24 cellular contexts compared by ENCODE assay signal in the genomic region with DNA sequence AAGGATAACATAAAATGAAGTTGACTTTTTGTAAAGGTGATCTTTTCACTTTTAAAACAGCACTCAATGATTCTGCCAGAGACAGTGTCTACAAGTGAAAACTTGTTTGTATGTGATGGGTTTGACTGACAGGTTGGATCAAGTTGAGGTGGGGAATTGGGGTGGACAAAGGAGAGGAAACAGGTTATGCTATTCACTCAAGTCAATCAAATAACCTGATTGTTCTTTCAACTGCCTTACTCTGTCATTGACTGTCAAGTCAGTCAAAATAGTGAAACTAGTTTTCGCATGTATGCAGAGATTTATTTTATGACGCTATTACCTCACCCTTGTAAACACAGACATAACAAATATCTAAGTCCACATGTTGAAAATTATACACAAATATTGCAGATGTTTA.
"Had no signal": no experiment of that assay in that cellular context is flagged by ENCODE, and none has a peak within 500 bp of the region (broad histone marks: within the 10 kb centered on the region; RNA-seq: fewer than 3 reads in every experiment).

No MANE protein-coding gene starts in this region.

- ATAC-seq: gastrocnemius medialis; left lobe of liver; mucosa of descending colon; natural killer cell treated with Interleukin-12 subunit alpha and Interleukin-12 subunit beta and Interleukin-15 and Interleukin-18, amount 100 ng/mL, for 72 hours; right lobe of liver; stimulated activated naive B cell treated with anti-CD40 and anti-IgM and Interleukin-4, amounts not matched to agents 10 μg/mL and 1 μg/mL and 100 μg/mL, for 72 hours had no signal

- FAIRE-seq: keratinocyte, small intestine, urothelium cell line had no signal

- H3K36me3 Mint-ChIP-seq: memory B cell; naive B cell; neural progenitor cell; stimulated activated naive B cell treated with anti-CD40 and anti-IgM and Interleukin-4, amounts not matched to agents 10 μg/mL and 1 μg/mL and 100 μg/mL, for 72 hours had no signal

- H3K4me1 Mint-ChIP-seq: memory B cell; naive B cell; stimulated activated naive B cell treated with anti-CD40 and anti-IgM and Interleukin-4, amounts not matched to agents 10 μg/mL and 1 μg/mL and 100 μg/mL, for 72 hours had no signal

- DNase-seq: cortex of kidney; esophagus squamous epithelium; gastrocnemius medialis; head of caudate nucleus; mucosa of descending colon; naive B cell; right lobe of liver; small intestine; stimulated activated CD4-positive, alpha-beta T cell treated with anti-CD3 and anti-CD28 coated beads, Interleukin-15, amount 100 ng/mL, for 24 hours; stimulated activated CD4-positive, alpha-beta T cell treated with anti-CD3 and anti-CD28 coated beads, Interleukin-2, amount 100 ng/mL, for 48 hours; stimulated activated naive B cell treated with anti-CD40 and anti-IgM and Interleukin-4, amounts not matched to agents 10 μg/mL and 1 μg/mL and 100 μg/mL, for 72 hours; upper lobe of left lung had no signal

- H3K27ac Mint-ChIP-seq: memory B cell; naive B cell; natural killer cell treated with Interleukin-12 subunit alpha and Interleukin-12 subunit beta and Interleukin-15 and Interleukin-18, amount 100 ng/mL, for 72 hours; neural progenitor cell; progenitor cell of endocrine pancreas; stimulated activated naive B cell treated with anti-CD40 and anti-IgM and Interleukin-4, amounts not matched to agents 10 μg/mL and 1 μg/mL and 100 μg/mL, for 72 hours; stimulated activated naive CD8-positive, alpha-beta T cell treated with anti-CD3 and anti-CD28 coated beads, Interleukin-15, Interleukin-2, amounts not matched to agents 100 ng/mL and 50 ng/mL, for 24 hours had no signal

- H3K9ac ChIP-seq: neural progenitor cell, parathyroid adenoma had no signal

- H3K79me2 ChIP-seq: parathyroid adenoma had no signal

- H3K4me3 Mint-ChIP-seq: memory B cell; naive B cell; natural killer cell treated with Interleukin-12 subunit alpha and Interleukin-12 subunit beta and Interleukin-15 and Interleukin-18, amount 100 ng/mL, for 72 hours; neural progenitor cell; stimulated activated naive B cell treated with anti-CD40 and anti-IgM and Interleukin-4, amounts not matched to agents 10 μg/mL and 1 μg/mL and 100 μg/mL, for 72 hours; stimulated activated naive CD8-positive, alpha-beta T cell treated with anti-CD3 and anti-CD28 coated beads, Interleukin-15, Interleukin-2, amounts not matched to agents 100 ng/mL and 50 ng/mL, for 24 hours had no signal

- H3K4me3 ChIP-seq: esophagus squamous epithelium, gastrocnemius medialis, lung, mucosa of descending colon, neural progenitor cell, right lobe of liver, thoracic aorta, tibial nerve, upper lobe of left lung had no signal

- H3K27ac ChIP-seq: esophagus squamous epithelium, gastrocnemius medialis, neural progenitor cell, parathyroid adenoma, right lobe of liver, thoracic aorta, tibial nerve, upper lobe of left lung had no signal

- H3K27me3 Mint-ChIP-seq: memory B cell; naive B cell; natural killer cell treated with Interleukin-12 subunit alpha and Interleukin-12 subunit beta and Interleukin-15 and Interleukin-18, amount 100 ng/mL, for 72 hours; progenitor cell of endocrine pancreas; stimulated activated naive B cell treated with anti-CD40 and anti-IgM and Interleukin-4, amounts not matched to agents 10 μg/mL and 1 μg/mL and 100 μg/mL, for 72 hours; stimulated activated naive CD8-positive, alpha-beta T cell treated with anti-CD3 and anti-CD28 coated beads, Interleukin-15, Interleukin-2, amounts not matched to agents 100 ng/mL and 50 ng/mL, for 24 hours had no signal

- H3K4me2 ChIP-seq: neural progenitor cell had no signal

- H3K9me3 ChIP-seq: esophagus squamous epithelium, gastrocnemius medialis, mucosa of descending colon, right lobe of liver, thoracic aorta, tibial nerve, upper lobe of left lung had no signal

- H3K36me3 ChIP-seq: esophagus squamous epithelium, gastrocnemius medialis, neural progenitor cell, right lobe of liver, thoracic aorta, tibial nerve, upper lobe of left lung had no signal

- H2AFZ ChIP-seq: neural progenitor cell, parathyroid adenoma had no signal

- H3K27me3 ChIP-seq: esophagus squamous epithelium, gastrocnemius medialis, neural progenitor cell, right lobe of liver, tibial nerve, upper lobe of left lung had no signal

- H3K4me1 ChIP-seq: esophagus squamous epithelium, gastrocnemius medialis, neural progenitor cell, parathyroid adenoma, right lobe of liver, tibial nerve, upper lobe of left lung had no signal
